In the genomic region with DNA sequence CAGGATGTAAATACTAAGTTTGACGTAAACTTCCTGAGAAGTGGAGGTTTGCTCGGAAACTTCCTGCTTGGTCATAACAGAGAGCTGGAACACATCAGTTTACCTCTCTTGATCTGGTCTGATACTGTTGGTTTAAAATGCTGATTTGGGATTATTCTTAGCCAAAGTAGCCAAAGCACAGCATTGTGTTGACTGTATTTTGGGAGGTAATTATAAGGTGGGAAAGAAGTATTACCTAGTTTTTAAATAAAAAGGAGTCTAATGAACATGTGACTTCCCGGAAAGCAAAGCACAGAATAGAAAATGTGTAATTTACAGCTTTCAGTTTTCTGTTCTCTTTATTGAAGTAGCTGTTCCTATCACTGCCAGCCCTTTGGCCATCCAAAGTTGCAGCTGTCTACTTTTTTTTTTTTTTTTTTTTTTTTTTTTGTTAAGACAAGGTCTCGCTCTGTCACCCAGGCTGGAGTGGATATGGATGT, we compare ENCODE assay signal across 8 cellular contexts. TPM values are rescaled to one million over a fixed set of nuclear protein-coding genes. Genes with fewer than 3 reads are reported as not detected.
DNase-seq lines count a peak whose midpoint lies in the region; ATAC-seq and TF ChIP-seq lines count a peak whose summit lies in the region.

No MANE protein-coding gene starts in this region.

- DNase-seq in SK-N-SH (no peak), T-helper 22 cell (ENCODE audit: low read depth) (peak; percentile 3), mesendoderm (no peak), NCI-H2107 treated with DMSO at 0.1 percent for 48 hours (lab: John Stamatoyannopoulos, UW; ENCODE audit: unreplicated experiment) (no peak)
- DNase-seq in activated effector memory CD4-positive, alpha-beta T cell treated with anti-CD3 and anti-CD28 coated beads, Interleukin-2, amount 50 U/mL, for 16 hours = no peak

- no peaks in the 10 kb centered on the region for H3K36me3 ChIP-seq in SK-N-SH (replicated peaks in 1 of 2; ENCODE audit: control insufficient read depth in 1 of 2, insufficient read depth in 2 of 2, low read length in 1 of 2)
- no peaks in the 10 kb centered on the region for H3K36me3 ChIP-seq in parathyroid adenoma (ENCODE audit: control insufficient read depth, insufficient read depth, low read length)
- H3K36me3 ChIP-seq in mesendoderm (ENCODE audit: control insufficient read depth, insufficient read depth, low read length) = no peaks in the 10 kb centered on the region

- H4K20me1 ChIP-seq in SK-N-SH (ENCODE audit: insufficient read depth) = no peaks in the 10 kb centered on the region

- H3K27ac ChIP-seq in SK-N-SH (ENCODE audit: low read depth in 2 of 2, low read length in 1 of 2) (no peak overlapping the region), parathyroid adenoma (peak overlapping the region; percentile 27), mesendoderm (ENCODE audit: low read depth, low read length) (no peak overlapping the region)

- ATAC-seq in SK-N-SH treated with all-trans-retinoic acid at 6 μM for 48 hours (no peak), GM21786 (IDR thresholded peaks at IDR 0.05; ENCODE audit: unreplicated experiment) (peak; percentile 78)

- TF ChIP-seq RAD21 in SK-N-SH (IDR thresholded peaks at IDR 0.05; ENCODE audit: low read length) = no peak

- TF ChIP-seq EP300 in SK-N-SH (IDR thresholded peaks at IDR 0.05; ENCODE audit: borderline replicate concordance in 1 of 2, low read depth in 1 of 2, low read length in 1 of 2) = no peak

- no peak overlapping the region for H3K23ac ChIP-seq in mesendoderm (ENCODE audit: low read length)

- TF ChIP-seq CTCF in SK-N-SH (IDR thresholded peaks at IDR 0.05) = no peak
- no peak for TF ChIP-seq CTCF in parathyroid adenoma (IDR thresholded peaks at IDR 0.05)

- no peak overlapping the region for H4K8ac ChIP-seq in mesendoderm (ENCODE audit: low read depth, low read length)

- H4K5ac ChIP-seq in mesendoderm (ENCODE audit: low read length) = no peak overlapping the region

- H3K56ac ChIP-seq in mesendoderm (ENCODE audit: low read length) = no peak overlapping the region

- POLR2A ChIA-PET in SK-N-SH (lab: Yijun Ruan, JAX) = no interaction called here

- H3K9me3 ChIP-seq in SK-N-SH = no peaks in the 10 kb centered on the region
- H3K9me3 ChIP-seq in parathyroid adenoma (ENCODE audit: control insufficient read depth, low read length) = no peaks in the 10 kb centered on the region

- H3K9me2 ChIP-seq in SK-N-SH = no peaks in the 10 kb centered on the region

- no peak overlapping the region for H2AK5ac ChIP-seq in mesendoderm (ENCODE audit: low read length)

- no peak overlapping the region for H3K4ac ChIP-seq in mesendoderm (ENCODE audit: low read depth, low read length)

- H3K27me3 ChIP-seq in SK-N-SH (ENCODE audit: insufficient read depth) (no peaks in the 10 kb centered on the region), parathyroid adenoma (ENCODE audit: control insufficient read depth, insufficient read depth, low read length) (no peaks in the 10 kb centered on the region), mesendoderm (ENCODE audit: insufficient read depth, low read length, poor library complexity) (no peaks in the 10 kb centered on the region)

- H3K4me2 ChIP-seq in SK-N-SH (no peak overlapping the region), parathyroid adenoma (ENCODE audit: low read length) (no peak overlapping the region), mesendoderm (ENCODE audit: low read length) (no peak overlapping the region)

- no peak overlapping the region for H2BK5ac ChIP-seq in mesendoderm (ENCODE audit: low read length)

- whole genome bisulfite sequencing in SK-N-SH (ENCODE audit: low lambda C conversion rate) = 94% methylated on average over 4 of the region's 4 CpGs
- WGBS in mesendoderm (ENCODE audit: extremely low coverage, insufficient coverage, low lambda C conversion rate) = no CpG with 5 or more reads among the region's 4 CpGs

- H3K18ac ChIP-seq in mesendoderm (ENCODE audit: low read length) = no peak overlapping the region

- H2BK15ac ChIP-seq in mesendoderm (replicated peaks; ENCODE audit: low read depth) = no peak overlapping the region

- H3K9ac ChIP-seq in SK-N-SH = no peak overlapping the region
- H3K9ac ChIP-seq in parathyroid adenoma = no peak overlapping the region
- H3K9ac ChIP-seq in mesendoderm (ENCODE audit: low read length) = no peak overlapping the region

- no peak overlapping the region for H2BK120ac ChIP-seq in mesendoderm (ENCODE audit: low read depth, low read length)

- no peaks in the 10 kb centered on the region; a peak in 1 of 4 replicates for H3K4me1 ChIP-seq in SK-N-SH (ENCODE audit: control insufficient read depth in 1 of 2, insufficient read depth in 2 of 2, low read depth in 1 of 2, low read length in 1 of 2)
- no peaks in the 10 kb centered on the region for H3K4me1 ChIP-seq in parathyroid adenoma
- no peaks in the 10 kb centered on the region for H3K4me1 ChIP-seq in mesendoderm (ENCODE audit: control insufficient read depth, low read depth, low read length)

- CTCF ChIA-PET in SK-N-SH (lab: Yijun Ruan, JAX) = no interaction called here

- peaks cover 9% of the 10 kb centered on the region for H3F3A ChIP-seq in SK-N-SH (replicated peaks; ENCODE audit: insufficient read depth)

- H3K79me1 ChIP-seq in mesendoderm (ENCODE audit: low read length) = no peaks in the 10 kb centered on the region

- H3K79me2 ChIP-seq in SK-N-SH (ENCODE audit: insufficient read depth) (no peaks in the 10 kb centered on the region), parathyroid adenoma (no peaks in the 10 kb centered on the region), mesendoderm (ENCODE audit: control insufficient read depth, insufficient read depth, low read length) (no peaks in the 10 kb centered on the region)

- no peak overlapping the region for H3K4me3 ChIP-seq in SK-N-SH (ENCODE audit: low read depth in 2 of 2, low read length in 1 of 2)
- no peak overlapping the region for H3K4me3 ChIP-seq in parathyroid adenoma (ENCODE audit: low read depth, low read length)
- H3K4me3 ChIP-seq in mesendoderm (ENCODE audit: low read length) = no peak overlapping the region

- H2AFZ ChIP-seq in SK-N-SH (ENCODE audit: low read depth) = peak overlapping the region; percentile 40; the same call in 1 of the 2 replicates
- H2AFZ ChIP-seq in parathyroid adenoma = no peak overlapping the region

TF ChIP-seq in SK-N-SH, 30 proteins besides CTCF, POLR2A, EP300 and RAD21 (continues in another document):
- TF ChIP-seq GATA2 (CRISPR knock-in tag; IDR thresholded peaks at IDR 0.05) (no peak), GABPA (IDR thresholded peaks at IDR 0.05; ENCODE audit: low read depth) (no peak)

TF ChIP-seq in SK-N-SH treated with all-trans-retinoic acid at 6 μM for 48 hours, 23 proteins besides CTCF, POLR2A, EP300 and RAD21 (continues in another document):
- TF ChIP-seq PPARA (CRISPR knock-in tag; IDR thresholded peaks at IDR 0.05; ENCODE audit: borderline replicate concordance) (no peak), ZFP3 (CRISPR knock-in tag; IDR thresholded peaks at IDR 0.05) (no peak), ESRRG (CRISPR knock-in tag; IDR thresholded peaks at IDR 0.05) (no peak), ZFP30 (CRISPR knock-in tag; IDR thresholded peaks at IDR 0.05) (no peak), ARNTL (CRISPR knock-in tag; IDR thresholded peaks at IDR 0.05; ENCODE audit: borderline replicate concordance, low read depth) (no peak), TCF4 (CRISPR knock-in tag; IDR thresholded peaks at IDR 0.05; ENCODE audit: borderline replicate concordance) (no peak), ISL1 (CRISPR knock-in tag; IDR thresholded peaks at IDR 0.05) (no peak)
- TF ChIP-seq, protein P1, sequence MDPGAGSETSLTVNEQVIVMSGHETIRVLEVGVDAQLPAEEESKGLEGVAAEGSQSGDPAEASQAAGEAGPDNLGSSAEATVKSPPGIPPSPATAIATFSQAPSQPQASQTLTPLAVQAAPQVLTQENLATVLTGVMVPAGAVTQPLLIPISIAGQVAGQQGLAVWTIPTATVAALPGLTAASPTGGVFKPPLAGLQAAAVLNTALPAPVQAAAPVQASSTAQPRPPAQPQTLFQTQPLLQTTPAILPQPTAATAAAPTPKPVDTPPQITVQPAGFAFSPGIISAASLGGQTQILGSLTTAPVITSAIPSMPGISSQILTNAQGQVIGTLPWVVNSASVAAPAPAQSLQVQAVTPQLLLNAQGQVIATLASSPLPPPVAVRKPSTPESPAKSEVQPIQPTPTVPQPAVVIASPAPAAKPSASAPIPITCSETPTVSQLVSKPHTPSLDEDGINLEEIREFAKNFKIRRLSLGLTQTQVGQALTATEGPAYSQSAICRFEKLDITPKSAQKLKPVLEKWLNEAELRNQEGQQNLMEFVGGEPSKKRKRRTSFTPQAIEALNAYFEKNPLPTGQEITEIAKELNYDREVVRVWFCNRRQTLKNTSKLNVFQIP (CRISPR knock-in tag; IDR thresholded peaks at IDR 0.05; ENCODE audit: borderline replicate concordance, low read depth) = no peak
- TF ChIP-seq, protein P2, sequence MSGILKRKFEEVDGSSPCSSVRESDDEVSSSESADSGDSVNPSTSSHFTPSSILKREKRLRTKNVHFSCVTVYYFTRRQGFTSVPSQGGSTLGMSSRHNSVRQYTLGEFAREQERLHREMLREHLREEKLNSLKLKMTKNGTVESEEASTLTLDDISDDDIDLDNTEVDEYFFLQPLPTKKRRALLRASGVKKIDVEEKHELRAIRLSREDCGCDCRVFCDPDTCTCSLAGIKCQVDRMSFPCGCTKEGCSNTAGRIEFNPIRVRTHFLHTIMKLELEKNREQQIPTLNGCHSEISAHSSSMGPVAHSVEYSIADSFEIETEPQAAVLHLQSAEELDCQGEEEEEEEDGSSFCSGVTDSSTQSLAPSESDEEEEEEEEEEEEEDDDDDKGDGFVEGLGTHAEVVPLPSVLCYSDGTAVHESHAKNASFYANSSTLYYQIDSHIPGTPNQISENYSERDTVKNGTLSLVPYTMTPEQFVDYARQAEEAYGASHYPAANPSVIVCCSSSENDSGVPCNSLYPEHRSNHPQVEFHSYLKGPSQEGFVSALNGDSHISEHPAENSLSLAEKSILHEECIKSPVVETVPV (CRISPR knock-in tag; IDR thresholded peaks at IDR 0.05) = no peak

RNA-seq across cellular contexts. Expression of a gene that starts 52.2 kb away (rescaled TPM):
- 31.6 and 39.5 TPM in 2 replicates for polyA plus RNA-seq in SK-N-SH (2012; rRNA removed)
- polyA plus RNA-seq in SK-N-SH (2012; cell fraction: cytosol; rRNA removed) = 38.2 and 50.5 TPM in 2 replicates
- 38.8 and 56.5 TPM in 2 replicates for polyA plus RNA-seq in SK-N-SH (2012; cell fraction: nucleus; rRNA removed)
- polyA plus RNA-seq in mesendoderm (2013, experiment 1 of 2) = 57.7 TPM
- 57.4 TPM for polyA plus RNA-seq in mesendoderm (2013, experiment 2 of 2)

RNA-seq across cellular contexts. Expression of a gene that starts 55.5 kb away (rescaled TPM):
- polyA plus RNA-seq in SK-N-SH (2012; rRNA removed) = 17.4 and 19.3 TPM in 2 replicates
- 22.0 and 30.2 TPM in 2 replicates for polyA plus RNA-seq in SK-N-SH (2012; cell fraction: cytosol; rRNA removed)
- 16.0 and 43.6 TPM in 2 replicates for polyA plus RNA-seq in SK-N-SH (2012; cell fraction: nucleus; rRNA removed)
- 68.9 TPM for polyA plus RNA-seq in mesendoderm (2013, experiment 1 of 2)
- polyA plus RNA-seq in mesendoderm (2013, experiment 2 of 2) = 68.1 TPM
